ENCODE assay signal across 5 cellular contexts in the genomic region with DNA sequence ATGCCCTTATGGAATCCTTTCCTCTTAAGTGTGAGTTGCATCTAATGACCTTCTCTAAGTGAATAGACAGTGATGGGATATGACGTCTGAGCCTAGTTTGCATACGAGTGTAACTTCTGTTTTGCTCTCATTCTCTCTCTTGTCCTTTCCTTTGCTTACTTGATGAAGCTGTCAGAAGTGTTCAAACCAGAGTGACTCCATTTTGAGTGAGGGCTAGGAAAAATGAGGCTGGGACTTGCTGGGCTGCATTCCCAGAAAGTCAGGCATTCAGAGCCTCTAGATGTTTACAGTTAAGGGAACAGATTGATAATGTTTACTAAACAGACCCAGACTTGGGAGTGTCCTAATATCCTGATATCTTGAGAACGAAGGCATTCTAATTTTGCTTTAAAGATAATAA.
A peak's percentile ranks its signal among the peaks of the same experiment; 100 is the strongest.
DNase-seq lines count a peak whose midpoint lies in the region; FAIRE-seq and TF ChIP-seq lines count a peak whose summit lies in the region.
"Not testable (repeated sequence)": the region's sequence is repeated elsewhere in the genome, so short reads cannot be mapped to it uniquely, and the experiment has no call there.

No MANE protein-coding gene starts in this region.

- H3K36me3 Mint-ChIP-seq in brain, type B pancreatic cell: not testable (repeated sequence)

- not testable (repeated sequence) for H3K9me3 ChIP-seq in mesodermal cell (ENCODE audit: control insufficient read depth, low read length)

- H3K4me1 ChIP-seq in mesodermal cell (ENCODE audit: control insufficient read depth, insufficient read depth, low read length, poor library complexity, severe bottlenecking): peaks cover 12% of the 10 kb centered on the region

- H3K27me3 Mint-ChIP-seq in brain, type B pancreatic cell: not testable (repeated sequence)

- not testable (repeated sequence) for H3K4me3 Mint-ChIP-seq in brain
- H3K4me3 Mint-ChIP-seq in type B pancreatic cell: peak overlapping the region; percentile 70

- not testable (repeated sequence) for TF ChIP-seq CTCF in brain (conservative IDR thresholded peaks at IDR 0.05); type B pancreatic cell (conservative IDR thresholded peaks at IDR 0.05)

- not testable (repeated sequence) for H3K36me3 ChIP-seq in mesodermal cell (ENCODE audit: control insufficient read depth, insufficient read depth, low read length)

- H3K27ac Mint-ChIP-seq in brain: peak overlapping the region in 3 of 5 experiments; percentile 1 to 46 (median 5)
- H3K27ac Mint-ChIP-seq in type B pancreatic cell: peak overlapping the region; percentile 96

- FAIRE-seq in endometrium (lab: Jason Lieb, UNC): peak; percentile 54

- not testable (repeated sequence) for H3K4me3 ChIP-seq in mesodermal cell (ENCODE audit: extremely low read depth, insufficient read depth, low read length, poor library complexity, severe bottlenecking)

- peaks cover 5 to 15% (median 10%) of the 10 kb centered on the region in 5 experiments for H3K9me3 Mint-ChIP-seq in brain
- peaks cover 23% of the 10 kb centered on the region for H3K9me3 Mint-ChIP-seq in type B pancreatic cell

- peak overlapping the region; percentile 51 for H3K27ac ChIP-seq in mesodermal cell (ENCODE audit: low read depth, low read length, severe bottlenecking)

- peak; percentile 56 for DNase-seq in ELF-1 (ENCODE audit: low read depth, low spot score)
- DNase-seq in type B pancreatic cell (ENCODE audit: extremely low spot score, unreplicated experiment): not testable (repeated sequence)

- 90 to 93% methylated on average over 2 of the region's 3 CpGs for WGBS in mesodermal cell (ENCODE audit: insufficient coverage in 2 of 2), 2 experiments

- H3K4me1 Mint-ChIP-seq in brain (peaks cover 67% of the 10 kb centered on the region), type B pancreatic cell (ENCODE audit: unreplicated experiment) (peaks cover 34% of the 10 kb centered on the region)
